ENCODE assay signal across 23 cellular contexts in the genomic region with DNA sequence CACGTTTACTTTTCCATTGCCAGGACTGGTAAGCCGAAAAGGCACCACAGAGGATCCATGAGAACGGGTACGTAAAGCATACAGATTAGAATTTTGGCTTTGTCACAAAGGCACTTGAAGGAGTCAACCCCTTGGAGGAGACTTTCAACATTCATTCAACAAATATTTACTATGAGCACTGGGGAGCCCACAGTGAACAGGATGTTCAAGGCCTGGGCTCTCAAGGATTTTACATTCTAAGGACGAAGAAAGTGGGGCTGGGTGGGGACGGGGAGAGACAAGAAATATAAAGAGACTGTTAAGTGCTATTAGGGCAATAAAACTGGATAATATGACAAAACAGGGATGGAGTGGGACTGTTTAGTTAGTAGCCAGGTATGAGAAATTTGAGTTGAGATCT.
"Had no signal": no experiment of that assay in that cellular context is flagged by ENCODE, and none has a peak within 500 bp of the region (broad histone marks: within the 10 kb centered on the region; RNA-seq: fewer than 3 reads in every experiment).

No MANE protein-coding gene starts in this region.

- H3K4me3 ChIP-seq: adrenal gland, breast epithelium, colonic mucosa, PC-9, SK-N-MC had no signal

- H3K36me3 ChIP-seq: adrenal gland, breast epithelium, colonic mucosa had no signal

- H3K27ac ChIP-seq: adrenal gland, breast epithelium, colonic mucosa, PC-9, SK-N-MC had no signal

- H3K9me3 ChIP-seq: adrenal gland, breast epithelium, colonic mucosa had no signal

- H3K27me3 ChIP-seq: adrenal gland, breast epithelium, colonic mucosa had no signal

- DNase-seq: activated CD4-positive, alpha-beta memory T cell treated with anti-CD3 and anti-CD28 coated beads for 36 hours; activated CD4-positive, alpha-beta T cell treated with anti-CD3 and anti-CD28 coated beads, Interleukin-2, amount 10 ng/mL, durations not matched to agents 7 days and 5 days; activated CD4-positive, CD25-positive, alpha-beta regulatory T cell; activated gamma-delta T cell; activated naive CD4-positive, alpha-beta T cell treated with anti-CD3 and anti-CD28 coated beads for 36 hours; activated T-cell treated with anti-CD3 and anti-CD28 coated beads for 4 hours; activated T-cell treated with anti-CD3 and anti-CD28 coated beads, Interleukin-2, amount 50 U/mL, for 48 hours; adrenal gland; anterior cingulate cortex; caudate nucleus; colonic mucosa; KG1; MV-4-11; NCI-H1092 treated with DMSO at 0.1 percent for 48 hours; NCI-H1417 treated with DMSO at 0.1 percent for 48 hours; NCI-H1694; NCI-H69; PC-9; T-cell; T-helper 2 cell; T1000 had no signal

- H3K4me1 ChIP-seq: adrenal gland, breast epithelium, colonic mucosa had no signal
